In the genomic region with DNA sequence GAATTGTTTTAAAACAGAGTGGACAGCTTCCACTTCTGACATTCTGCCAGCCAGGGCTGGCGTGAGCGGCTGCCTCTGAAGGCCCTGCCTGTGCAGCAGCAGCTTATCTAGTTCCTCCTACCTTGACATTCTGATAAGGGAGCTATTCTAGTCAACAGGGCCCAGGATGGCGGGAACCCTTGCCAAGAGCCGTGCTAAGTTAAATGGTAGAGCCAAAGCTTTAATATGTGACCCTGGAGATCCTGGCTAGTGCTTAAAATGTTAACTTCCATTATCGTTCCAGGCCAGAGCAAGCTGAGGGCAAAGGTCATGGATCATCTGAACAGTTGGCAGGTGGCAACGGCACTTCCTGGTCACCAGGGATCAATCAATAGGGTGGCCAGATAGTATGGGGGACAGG, we compare ENCODE assay signal across 2 cellular contexts.
TF ChIP-seq lines count a peak whose summit lies in the region.

No MANE protein-coding gene starts in this region.

TF ChIP-seq in SK-N-SH, 30 proteins besides CTCF, POLR2A, EP300 and RAD21:
- peak; percentile 67; the same call in 1 of the 2 replicates for TF ChIP-seq GATA2 (CRISPR knock-in tag; IDR thresholded peaks at IDR 0.05)
- TF ChIP-seq CHD2 (IDR thresholded peaks at IDR 0.05; ENCODE audit: low read length, partially characterized antibody), result no peak
TF ChIP-seq in SK-N-SH: peak in this region for 1.

TF ChIP-seq in SK-N-SH treated with all-trans-retinoic acid at 6 μM for 48 hours, 23 proteins besides CTCF, POLR2A, EP300 and RAD21:
- TF ChIP-seq ZNF565 (CRISPR knock-in tag; conservative IDR thresholded peaks at IDR 0.05; ENCODE audit: low read depth), result no peak
- TF ChIP-seq ZNF70 (CRISPR knock-in tag; IDR thresholded peaks at IDR 0.05), result no peak
- no peak for TF ChIP-seq TOX (CRISPR knock-in tag; IDR thresholded peaks at IDR 0.05; ENCODE audit: borderline replicate concordance)
- no peak for TF ChIP-seq ZFP3 (CRISPR knock-in tag; IDR thresholded peaks at IDR 0.05)
- no peak for TF ChIP-seq OSR1 (CRISPR knock-in tag; IDR thresholded peaks at IDR 0.05)
- TF ChIP-seq, protein P1, sequence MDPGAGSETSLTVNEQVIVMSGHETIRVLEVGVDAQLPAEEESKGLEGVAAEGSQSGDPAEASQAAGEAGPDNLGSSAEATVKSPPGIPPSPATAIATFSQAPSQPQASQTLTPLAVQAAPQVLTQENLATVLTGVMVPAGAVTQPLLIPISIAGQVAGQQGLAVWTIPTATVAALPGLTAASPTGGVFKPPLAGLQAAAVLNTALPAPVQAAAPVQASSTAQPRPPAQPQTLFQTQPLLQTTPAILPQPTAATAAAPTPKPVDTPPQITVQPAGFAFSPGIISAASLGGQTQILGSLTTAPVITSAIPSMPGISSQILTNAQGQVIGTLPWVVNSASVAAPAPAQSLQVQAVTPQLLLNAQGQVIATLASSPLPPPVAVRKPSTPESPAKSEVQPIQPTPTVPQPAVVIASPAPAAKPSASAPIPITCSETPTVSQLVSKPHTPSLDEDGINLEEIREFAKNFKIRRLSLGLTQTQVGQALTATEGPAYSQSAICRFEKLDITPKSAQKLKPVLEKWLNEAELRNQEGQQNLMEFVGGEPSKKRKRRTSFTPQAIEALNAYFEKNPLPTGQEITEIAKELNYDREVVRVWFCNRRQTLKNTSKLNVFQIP (CRISPR knock-in tag; IDR thresholded peaks at IDR 0.05; ENCODE audit: borderline replicate concordance, low read depth), result no peak
- no peak for TF ChIP-seq ARNTL (CRISPR knock-in tag; IDR thresholded peaks at IDR 0.05; ENCODE audit: borderline replicate concordance, low read depth)
- TF ChIP-seq ZFP30 (CRISPR knock-in tag; IDR thresholded peaks at IDR 0.05), result no peak
- TF ChIP-seq, protein P2, sequence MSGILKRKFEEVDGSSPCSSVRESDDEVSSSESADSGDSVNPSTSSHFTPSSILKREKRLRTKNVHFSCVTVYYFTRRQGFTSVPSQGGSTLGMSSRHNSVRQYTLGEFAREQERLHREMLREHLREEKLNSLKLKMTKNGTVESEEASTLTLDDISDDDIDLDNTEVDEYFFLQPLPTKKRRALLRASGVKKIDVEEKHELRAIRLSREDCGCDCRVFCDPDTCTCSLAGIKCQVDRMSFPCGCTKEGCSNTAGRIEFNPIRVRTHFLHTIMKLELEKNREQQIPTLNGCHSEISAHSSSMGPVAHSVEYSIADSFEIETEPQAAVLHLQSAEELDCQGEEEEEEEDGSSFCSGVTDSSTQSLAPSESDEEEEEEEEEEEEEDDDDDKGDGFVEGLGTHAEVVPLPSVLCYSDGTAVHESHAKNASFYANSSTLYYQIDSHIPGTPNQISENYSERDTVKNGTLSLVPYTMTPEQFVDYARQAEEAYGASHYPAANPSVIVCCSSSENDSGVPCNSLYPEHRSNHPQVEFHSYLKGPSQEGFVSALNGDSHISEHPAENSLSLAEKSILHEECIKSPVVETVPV (CRISPR knock-in tag; IDR thresholded peaks at IDR 0.05), result no peak
- TF ChIP-seq ESRRG (CRISPR knock-in tag; IDR thresholded peaks at IDR 0.05), result no peak
- no peak for TF ChIP-seq ISL1 (CRISPR knock-in tag; IDR thresholded peaks at IDR 0.05)
- TF ChIP-seq, protein P3, sequence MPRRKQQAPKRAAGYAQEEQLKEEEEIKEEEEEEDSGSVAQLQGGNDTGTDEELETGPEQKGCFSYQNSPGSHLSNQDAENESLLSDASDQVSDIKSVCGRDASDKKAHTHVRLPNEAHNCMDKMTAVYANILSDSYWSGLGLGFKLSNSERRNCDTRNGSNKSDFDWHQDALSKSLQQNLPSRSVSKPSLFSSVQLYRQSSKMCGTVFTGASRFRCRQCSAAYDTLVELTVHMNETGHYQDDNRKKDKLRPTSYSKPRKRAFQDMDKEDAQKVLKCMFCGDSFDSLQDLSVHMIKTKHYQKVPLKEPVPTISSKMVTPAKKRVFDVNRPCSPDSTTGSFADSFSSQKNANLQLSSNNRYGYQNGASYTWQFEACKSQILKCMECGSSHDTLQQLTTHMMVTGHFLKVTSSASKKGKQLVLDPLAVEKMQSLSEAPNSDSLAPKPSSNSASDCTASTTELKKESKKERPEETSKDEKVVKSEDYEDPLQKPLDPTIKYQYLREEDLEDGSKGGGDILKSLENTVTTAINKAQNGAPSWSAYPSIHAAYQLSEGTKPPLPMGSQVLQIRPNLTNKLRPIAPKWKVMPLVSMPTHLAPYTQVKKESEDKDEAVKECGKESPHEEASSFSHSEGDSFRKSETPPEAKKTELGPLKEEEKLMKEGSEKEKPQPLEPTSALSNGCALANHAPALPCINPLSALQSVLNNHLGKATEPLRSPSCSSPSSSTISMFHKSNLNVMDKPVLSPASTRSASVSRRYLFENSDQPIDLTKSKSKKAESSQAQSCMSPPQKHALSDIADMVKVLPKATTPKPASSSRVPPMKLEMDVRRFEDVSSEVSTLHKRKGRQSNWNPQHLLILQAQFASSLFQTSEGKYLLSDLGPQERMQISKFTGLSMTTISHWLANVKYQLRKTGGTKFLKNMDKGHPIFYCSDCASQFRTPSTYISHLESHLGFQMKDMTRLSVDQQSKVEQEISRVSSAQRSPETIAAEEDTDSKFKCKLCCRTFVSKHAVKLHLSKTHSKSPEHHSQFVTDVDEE (CRISPR knock-in tag; IDR thresholded peaks at IDR 0.05), result no peak
- TF ChIP-seq BACH2 (CRISPR knock-in tag; IDR thresholded peaks at IDR 0.05; ENCODE audit: borderline replicate concordance), result no peak
- TF ChIP-seq CSDC2 (CRISPR knock-in tag; IDR thresholded peaks at IDR 0.05), result no peak
- no peak for TF ChIP-seq GLIS3 (CRISPR knock-in tag; IDR thresholded peaks at IDR 0.05)
